In genomic region chr10:125006188-125006680, GRCh38 we compare ENCODE assay signal across 1 cellular context.
TF ChIP-seq lines count a peak whose summit lies in the region.

No MANE protein-coding gene starts in this region.

TF ChIP-seq in SK-N-SH, 30 proteins besides CTCF, POLR2A, EP300 and RAD21 (continued from another document):
- TF ChIP-seq REST (IDR thresholded peaks at IDR 0.05; ENCODE audit: low read depth, low read length) (no peak), TAF1 (IDR thresholded peaks at IDR 0.05; ENCODE audit: borderline replicate concordance, low read depth, low read length) (no peak), SIN3A (IDR thresholded peaks at IDR 0.05; ENCODE audit: borderline replicate concordance, low read depth, low read length) (no peak), MXI1 (IDR thresholded peaks at IDR 0.05; ENCODE audit: low read depth, low read length) (no peak), MAX (IDR thresholded peaks at IDR 0.05; ENCODE audit: low read depth) (no peak), NFIC (IDR thresholded peaks at IDR 0.05; ENCODE audit: borderline replicate concordance) (no peak), RFX5 (IDR thresholded peaks at IDR 0.05; ENCODE audit: low read length) (no peak), GATA2 (CRISPR knock-in tag; IDR thresholded peaks at IDR 0.05) (no peak)
